1 cellular context compared by ENCODE assay signal in the genomic region with DNA sequence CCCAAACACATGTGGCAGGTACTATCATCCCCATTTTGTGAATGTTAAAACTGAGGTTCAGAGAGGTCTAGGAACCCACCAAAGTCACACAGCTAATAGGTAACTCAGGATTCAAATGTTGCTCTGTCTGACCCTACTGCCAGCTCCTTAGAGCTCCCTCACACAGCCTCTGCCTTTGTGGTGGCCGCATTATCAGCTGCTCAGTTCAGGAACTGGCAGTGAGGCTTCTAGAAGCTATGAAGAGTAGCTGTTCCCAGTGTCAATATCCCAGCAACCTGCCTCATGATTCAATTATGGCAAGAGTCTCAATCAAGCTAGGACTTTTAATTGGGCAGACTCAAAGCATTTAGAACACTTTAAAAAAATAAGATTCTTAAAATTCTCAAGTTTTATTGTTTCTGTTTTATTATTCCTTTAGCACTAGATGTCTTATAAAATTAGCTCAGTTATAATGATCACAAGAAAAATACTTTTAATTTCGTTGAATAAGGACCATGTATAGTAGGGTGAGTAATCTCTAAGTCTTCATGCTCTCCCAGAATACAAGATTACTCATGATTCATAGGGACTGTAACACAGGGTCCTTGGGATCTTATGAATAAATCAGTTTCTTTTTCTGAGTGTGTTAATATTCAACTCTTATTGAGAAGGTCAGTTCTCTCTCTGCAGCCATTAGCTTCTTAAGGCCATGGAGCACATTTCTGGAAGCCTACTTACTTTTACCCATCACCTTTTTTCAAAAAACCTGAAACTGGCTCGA.
TF ChIP-seq lines count a peak whose summit lies in the region.

No MANE protein-coding gene starts in this region.

TF ChIP-seq in SK-N-SH, 30 proteins besides CTCF, POLR2A, EP300 and RAD21 (continued from another document):
- TF ChIP-seq, protein P1, sequence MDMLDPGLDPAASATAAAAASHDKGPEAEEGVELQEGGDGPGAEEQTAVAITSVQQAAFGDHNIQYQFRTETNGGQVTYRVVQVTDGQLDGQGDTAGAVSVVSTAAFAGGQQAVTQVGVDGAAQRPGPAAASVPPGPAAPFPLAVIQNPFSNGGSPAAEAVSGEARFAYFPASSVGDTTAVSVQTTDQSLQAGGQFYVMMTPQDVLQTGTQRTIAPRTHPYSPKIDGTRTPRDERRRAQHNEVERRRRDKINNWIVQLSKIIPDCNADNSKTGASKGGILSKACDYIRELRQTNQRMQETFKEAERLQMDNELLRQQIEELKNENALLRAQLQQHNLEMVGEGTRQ (IDR thresholded peaks at IDR 0.05; ENCODE audit: borderline replicate concordance, low read depth, low read length) = no peak
- TF ChIP-seq, protein P2, sequence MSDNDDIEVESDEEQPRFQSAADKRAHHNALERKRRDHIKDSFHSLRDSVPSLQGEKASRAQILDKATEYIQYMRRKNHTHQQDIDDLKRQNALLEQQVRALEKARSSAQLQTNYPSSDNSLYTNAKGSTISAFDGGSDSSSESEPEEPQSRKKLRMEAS (IDR thresholded peaks at IDR 0.05; ENCODE audit: low read depth) = no peak
- TF ChIP-seq, protein P3, sequence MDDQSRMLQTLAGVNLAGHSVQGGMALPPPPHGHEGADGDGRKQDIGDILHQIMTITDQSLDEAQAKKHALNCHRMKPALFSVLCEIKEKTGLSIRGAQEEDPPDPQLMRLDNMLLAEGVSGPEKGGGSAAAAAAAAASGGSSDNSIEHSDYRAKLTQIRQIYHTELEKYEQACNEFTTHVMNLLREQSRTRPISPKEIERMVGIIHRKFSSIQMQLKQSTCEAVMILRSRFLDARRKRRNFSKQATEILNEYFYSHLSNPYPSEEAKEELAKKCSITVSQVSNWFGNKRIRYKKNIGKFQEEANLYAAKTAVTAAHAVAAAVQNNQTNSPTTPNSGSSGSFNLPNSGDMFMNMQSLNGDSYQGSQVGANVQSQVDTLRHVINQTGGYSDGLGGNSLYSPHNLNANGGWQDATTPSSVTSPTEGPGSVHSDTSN (IDR thresholded peaks at IDR 0.05) = no peak; the same call in 1 of the 2 replicates
- peak; percentile 26; the same call in 1 of the 2 replicates for TF ChIP-seq JUND (IDR thresholded peaks at IDR 0.05)
